Comparison of ENCODE assay signal across 24 cellular contexts in the genomic region with DNA sequence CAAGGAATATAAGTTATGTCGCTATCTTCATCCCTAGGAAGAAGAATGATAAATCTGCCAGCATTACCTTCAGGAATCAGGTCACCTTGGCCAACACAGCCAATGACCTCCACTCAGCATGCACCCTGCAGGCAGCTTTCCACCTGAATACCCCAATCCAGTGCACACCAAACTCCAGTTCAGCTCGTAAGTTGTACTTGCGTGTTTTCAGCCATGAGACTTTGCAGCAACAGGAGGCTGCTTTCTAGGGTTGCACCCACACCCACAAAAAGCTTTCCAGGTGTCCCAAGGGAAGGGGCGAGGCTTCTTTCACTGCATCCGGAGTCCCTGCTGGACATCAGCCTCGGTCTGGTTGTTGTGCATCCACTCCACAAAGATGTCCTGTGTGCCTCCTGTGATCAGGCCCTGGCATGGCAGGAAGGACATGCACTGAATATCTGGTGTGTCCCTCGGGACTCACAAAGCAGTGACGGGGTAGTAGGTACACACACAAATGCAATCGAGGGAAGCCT.
DNase-seq lines count a peak whose midpoint lies in the region; ATAC-seq and TF ChIP-seq lines count a peak whose summit lies in the region.
"Had no signal": no experiment of that assay in that cellular context is flagged by ENCODE, and none has a peak within 500 bp of the region (broad histone marks: within the 10 kb centered on the region; RNA-seq: fewer than 3 reads in every experiment).

No MANE protein-coding gene starts in this region.

- no peak overlapping the region for H3K23ac ChIP-seq in H9 (ENCODE audit: insufficient read length, low read depth, low read length)
- no peak overlapping the region for H3K23ac ChIP-seq in IMR-90 (ENCODE audit: low read depth, low read length)

- H3K4me3 ChIP-seq in IMR-90 (ENCODE audit: insufficient read depth, low read depth, low read length) = no peak overlapping the region
- no peak overlapping the region for H3K4me3 ChIP-seq in spleen
- H3K4me3 ChIP-seq: K562, SJCRH30 had no signal

- peak overlapping the region; percentile 34; the same call in 1 of the 2 replicates for H3K14ac ChIP-seq in H9 (ENCODE audit: insufficient read depth, low read length)
- H3K14ac ChIP-seq in IMR-90 (replicated peaks; ENCODE audit: low read depth, low read length) = no peak overlapping the region

- TF ChIP-seq CTCF in H9 (conservative IDR thresholded peaks at IDR 0.05) = no peak
- TF ChIP-seq CTCF in IMR-90 (conservative IDR thresholded peaks at IDR 0.05; ENCODE audit: low read depth, low read length) = no peak
- TF ChIP-seq CTCF in spleen (IDR thresholded peaks at IDR 0.05 in 8 of 11, conservative IDR thresholded peaks at IDR 0.05 in 3 of 11) = no peak

- no peaks in the 10 kb centered on the region for H3K27me3 ChIP-seq in H9 (ENCODE audit: insufficient read depth, low read length)
- H3K27me3 ChIP-seq in IMR-90 (ENCODE audit: control insufficient read depth, insufficient read depth, low read length) = no peaks in the 10 kb centered on the region
- H3K27me3 ChIP-seq in spleen (replicated peaks in 1 of 7) = peaks cover 0 to 76% (median 0%) of the 10 kb centered on the region in 7 donors
- H3K27me3 ChIP-seq: SJCRH30 had no signal

- no peaks in the 10 kb centered on the region for H3K9me1 ChIP-seq in IMR-90 (ENCODE audit: insufficient read depth, low read length)

- no peak overlapping the region for H2AK9ac ChIP-seq in IMR-90 (replicated peaks; ENCODE audit: low read depth, low read length, poor library complexity)

- DNase-seq in H9 (peak; percentile 15), IMR-90 (no peak), islet precursor cell (peak; percentile 12), spleen (peak; percentile 37), SKM-1 treated with dmso at 0.1 percent for 144 hours (lab: John Stamatoyannopoulos, UW; ENCODE audit: unreplicated experiment) (no peak)
- DNase-seq in activated CD4-positive, alpha-beta memory T cell treated with anti-CD3 and anti-CD28 coated beads, Interleukin-2, amount 10 ng/mL, durations not matched to agents 7 days and 5 days = no peak
- DNase-seq: CD8-positive, alpha-beta memory T cell; DMS153; DND-41; H7; Kasumi-1; NCI-H1105; NCI-H1436 treated with DMSO at 0.1 percent for 48 hours; NCI-H187 treated with DMSO at 0.1 percent for 48 hours; NCI-H2107; NCI-H524 treated with DMSO at 0.1 percent for 48 hours; NCI-H774; PC-3; SJCRH30 had no signal

- H4K8ac ChIP-seq in H9 (replicated peaks; ENCODE audit: insufficient read length, low read depth, low read length) = no peak overlapping the region
- H4K8ac ChIP-seq in IMR-90 (ENCODE audit: low read depth in 2 of 2, low read length in 2 of 2) = no peak overlapping the region

- H3K9me3 ChIP-seq in H9 (ENCODE audit: control insufficient read depth, low read depth, low read length) (no peaks in the 10 kb centered on the region), IMR-90 (ENCODE audit: control insufficient read depth, insufficient read depth, low read length) (no peaks in the 10 kb centered on the region; the same call in 1 of the 2 replicates), spleen (no peaks in the 10 kb centered on the region)
- H3K9me3 ChIP-seq: SJCRH30 had no signal

- no peak overlapping the region for H2AFZ ChIP-seq in H9 (ENCODE audit: low read length)
- peak overlapping the region; percentile 43 for H2AFZ ChIP-seq in IMR-90 (replicated peaks; ENCODE audit: low read length, poor library complexity)

- TF ChIP-seq RAD21 in IMR-90 (IDR thresholded peaks at IDR 0.05; ENCODE audit: low read length) = no peak

- H3K9me3 Mint-ChIP-seq in H9 = no peaks in the 10 kb centered on the region
- no peaks in the 10 kb centered on the region for H3K9me3 Mint-ChIP-seq in activated CD4-positive, alpha-beta memory T cell treated with anti-CD3 and anti-CD28 coated beads, Interleukin-2, amount 10 ng/mL, durations not matched to agents 7 days and 5 days
- H3K9me3 Mint-ChIP-seq: CD8-positive, alpha-beta memory T cell had no signal

- H2BK5ac ChIP-seq in H9 (ENCODE audit: insufficient read length, low read length) = no peak overlapping the region
- H2BK5ac ChIP-seq in IMR-90 (ENCODE audit: low read depth, low read length, poor library complexity, severe bottlenecking) = no peak overlapping the region

- H4K5ac ChIP-seq in H9 (ENCODE audit: insufficient read length, low read depth, low read length) = no peak overlapping the region
- H4K5ac ChIP-seq in IMR-90 (ENCODE audit: low read depth, low read length) = no peak overlapping the region

- no peaks in the 10 kb centered on the region for H3K23me2 ChIP-seq in H9 (ENCODE audit: insufficient read length, low read depth, low read length, poor library complexity, severe bottlenecking)

- no peaks in the 10 kb centered on the region; a peak in 1 of 7 replicates for H3K36me3 Mint-ChIP-seq in H9 (ENCODE audit: insufficient read depth in 1 of 3, low read depth in 3 of 3)
- no peaks in the 10 kb centered on the region for H3K36me3 Mint-ChIP-seq in activated CD4-positive, alpha-beta memory T cell treated with anti-CD3 and anti-CD28 coated beads, Interleukin-2, amount 10 ng/mL, durations not matched to agents 7 days and 5 days (ENCODE audit: low read depth)
- H3K36me3 Mint-ChIP-seq: CD8-positive, alpha-beta memory T cell had no signal

- H3K56ac ChIP-seq in H9 (ENCODE audit: insufficient read length, low read depth, low read length) (no peak overlapping the region), IMR-90 (ENCODE audit: extremely low read depth, insufficient read depth, low read length) (no peak overlapping the region)

- no peaks in the 10 kb centered on the region for H3K36me3 ChIP-seq in IMR-90 (ENCODE audit: control insufficient read depth, insufficient read depth, low read length)
- H3K36me3 ChIP-seq in spleen = no peaks in the 10 kb centered on the region
- H3K36me3 ChIP-seq: SJCRH30 had no signal

- H4K91ac ChIP-seq in H9 (ENCODE audit: insufficient read length, low read depth, low read length) = no peak overlapping the region
- no peak overlapping the region for H4K91ac ChIP-seq in IMR-90 (ENCODE audit: insufficient read depth, low read depth, low read length)

- H3K27me3 Mint-ChIP-seq in H9 (ENCODE audit: low read depth) = peaks cover 9% of the 10 kb centered on the region; the same call in 1 of the 2 replicates
- H3K27me3 Mint-ChIP-seq in activated CD4-positive, alpha-beta memory T cell treated with anti-CD3 and anti-CD28 coated beads, Interleukin-2, amount 10 ng/mL, durations not matched to agents 7 days and 5 days = peaks cover 11% of the 10 kb centered on the region

- H2BK12ac ChIP-seq in H9 (ENCODE audit: insufficient read length, low read depth, low read length) = no peak overlapping the region

- no peak overlapping the region for H2BK120ac ChIP-seq in H9 (ENCODE audit: low read depth, low read length, poor library complexity, severe bottlenecking)
- H2BK120ac ChIP-seq in IMR-90 (ENCODE audit: low read depth, low read length) = no peak overlapping the region

- H2BK15ac ChIP-seq in H9 (ENCODE audit: low read depth, low read length) = no peak overlapping the region
- no peak overlapping the region for H2BK15ac ChIP-seq in IMR-90 (ENCODE audit: low read depth, low read length)

- H3K79me1 ChIP-seq in H9 (ENCODE audit: insufficient read depth, low read depth, low read length, poor library complexity, severe bottlenecking) (no peaks in the 10 kb centered on the region), IMR-90 (ENCODE audit: low read depth in 1 of 2, low read length in 2 of 2) (no peaks in the 10 kb centered on the region)

- H2BK20ac ChIP-seq in H9 (ENCODE audit: low read depth, low read length, poor library complexity, severe bottlenecking) = no peak overlapping the region
- H2BK20ac ChIP-seq in IMR-90 (ENCODE audit: low read depth, low read length) = no peak overlapping the region

- no peaks in the 10 kb centered on the region for H4K20me1 ChIP-seq in H9 (ENCODE audit: control insufficient read depth, insufficient read depth, insufficient read length)
- no peaks in the 10 kb centered on the region for H4K20me1 ChIP-seq in IMR-90 (ENCODE audit: insufficient read depth, low read length)

- no peak for ATAC-seq in IMR-90 (ENCODE audit: low read depth)
- no peak for ATAC-seq in GM19395 (IDR thresholded peaks at IDR 0.05; ENCODE audit: unreplicated experiment)
- ATAC-seq: HepG2, K562, PC-3, SK-N-SH treated with all-trans-retinoic acid at 6 μM for 48 hours had no signal

- H3K4ac ChIP-seq in H9 (ENCODE audit: low read depth, low read length) (no peak overlapping the region), IMR-90 (ENCODE audit: low read depth, low read length) (no peak overlapping the region)

- TF ChIP-seq POLR2A in IMR-90 (IDR thresholded peaks at IDR 0.05; ENCODE audit: low read depth, low read length) = no peak
- no peak for TF ChIP-seq POLR2A in spleen (IDR thresholded peaks at IDR 0.05)

- in situ Hi-C loops in IMR-90 (cut with MboI; ENCODE audit: low sequenced_read_pairs) = no loop called here

- H3K27ac ChIP-seq in H9 (ENCODE audit: insufficient read length, low read depth, low read length) = no peak overlapping the region
- H3K27ac ChIP-seq in IMR-90 (ENCODE audit: insufficient read depth, low read length) = no peak overlapping the region
- H3K27ac ChIP-seq in spleen = no peak overlapping the region
- H3K27ac ChIP-seq: C4-2B, SJCRH30 had no signal

- no peak overlapping the region for H3K4me2 ChIP-seq in H9 (ENCODE audit: insufficient read depth, insufficient read length, low read length)
- no peak overlapping the region for H3K4me2 ChIP-seq in IMR-90 (ENCODE audit: low read depth, low read length)

- H2AK5ac ChIP-seq in H9 (ENCODE audit: insufficient read length, low read length) (no peak overlapping the region), IMR-90 (ENCODE audit: low read depth, low read length) (no peak overlapping the region)

- no CpG with 5 or more reads among the region's 9 CpGs for WGBS in H9 (ENCODE audit: extremely low coverage, insufficient read length, low lambda C conversion rate)
- WGBS in IMR-90 (ENCODE audit: extremely low coverage in 2 of 2, insufficient read length in 1 of 2), 2 experiments = 55% methylated on average over 5 of the region's 9 CpGs; no CpG with 5 or more reads in 1 of the 2 experiments
- 76 to 86% (median 80%) methylated on average over 9 of the region's 9 CpGs for WGBS in spleen, 5 donors

- dilution Hi-C loops in IMR-90 (cut with HindIII; ENCODE audit: low sequenced_read_pairs, unreplicated experiment) = no loop called here

- no peak overlapping the region for H3K18ac ChIP-seq in H9 (ENCODE audit: insufficient read length, low read depth, low read length)
- no peak overlapping the region for H3K18ac ChIP-seq in IMR-90 (ENCODE audit: low read depth, low read length)

- no peak overlapping the region for H3T11ph ChIP-seq in H9 (ENCODE audit: low read length)

- no peaks in the 10 kb centered on the region for H3K79me2 ChIP-seq in H9 (ENCODE audit: insufficient read depth, low read length)

- H3K4me1 ChIP-seq in H9 (ENCODE audit: insufficient read depth, low read length) (no peaks in the 10 kb centered on the region), IMR-90 (ENCODE audit: control insufficient read depth, insufficient read depth, low read length) (no peaks in the 10 kb centered on the region), spleen (no peaks in the 10 kb centered on the region)
- H3K4me1 ChIP-seq: SJCRH30 had no signal

- no peak overlapping the region for H3K27ac Mint-ChIP-seq in H9
- H3K27ac Mint-ChIP-seq in activated CD4-positive, alpha-beta memory T cell treated with anti-CD3 and anti-CD28 coated beads, Interleukin-2, amount 10 ng/mL, durations not matched to agents 7 days and 5 days = no peak overlapping the region
- H3K27ac Mint-ChIP-seq: CD8-positive, alpha-beta memory T cell had no signal

- peaks cover 10 to 13% of the 10 kb centered on the region in 2 experiments for H3K4me1 Mint-ChIP-seq in H9
- no peaks in the 10 kb centered on the region for H3K4me1 Mint-ChIP-seq in activated CD4-positive, alpha-beta memory T cell treated with anti-CD3 and anti-CD28 coated beads, Interleukin-2, amount 10 ng/mL, durations not matched to agents 7 days and 5 days
- H3K4me1 Mint-ChIP-seq: CD8-positive, alpha-beta memory T cell had no signal

- CTCF ChIA-PET in IMR-90 (lab: Yijun Ruan, JAX) = no interaction called here
- CTCF ChIA-PET in activated CD4-positive, alpha-beta memory T cell treated with anti-CD3 and anti-CD28 coated beads, Interleukin-2, amount 10 ng/mL, durations not matched to agents 7 days and 5 days (lab: Charles Lee) = no interaction called here

- POLR2A ChIA-PET in IMR-90 (lab: Charles Lee; ENCODE audit: unreplicated experiment) = no interaction called here
- POLR2A ChIA-PET in activated CD4-positive, alpha-beta memory T cell treated with anti-CD3 and anti-CD28 coated beads, Interleukin-2, amount 10 ng/mL, durations not matched to agents 7 days and 5 days (lab: Charles Lee) = no interaction called here

- no peak overlapping the region for H3K4me3 Mint-ChIP-seq in H9
- H3K4me3 Mint-ChIP-seq in activated CD4-positive, alpha-beta memory T cell treated with anti-CD3 and anti-CD28 coated beads, Interleukin-2, amount 10 ng/mL, durations not matched to agents 7 days and 5 days = no peak overlapping the region
- H3K4me3 Mint-ChIP-seq: CD8-positive, alpha-beta memory T cell had no signal

- no peak overlapping the region for H3K9ac ChIP-seq in H9 (ENCODE audit: extremely low read depth, insufficient read length, low read length)
- no peak overlapping the region for H3K9ac ChIP-seq in IMR-90 (ENCODE audit: low read depth, low read length)

- intact Hi-C loops in IMR-90 (cut with micrococcal nuclease) (no loop called here), spleen (cut with DNase I; ENCODE audit: low total_unique reads) (no loop called here)

- no TSS peak for BruUV-seq in IMR-90 (replicated peaks; lab: Mats Ljungman, UMichigan)

Comparison
In these comparisons a context has a peak if more than half of its experiments do, and no peak if none do; other contexts are left out.
1. DNase-seq: peak in H9 (single experiment), islet precursor cell (single experiment) and spleen (single experiment); none in IMR-90 (single experiment), SKM-1 treated with dmso at 0.1 percent for 144 hours (single experiment) and activated CD4-positive, alpha-beta memory T cell treated with anti-CD3 and anti-CD28 coated beads, Interleukin-2, amount 10 ng/mL, durations not matched to agents 7 days and 5 days (single experiment).